In genomic region chr12:50764116-50764860, GRCh38 we compare ENCODE assay signal across 1 cellular context.
TF ChIP-seq lines count a peak whose summit lies in the region.

No MANE protein-coding gene starts in this region.

TF ChIP-seq in K562, 482 proteins besides CTCF, POLR2A, EP300 and RAD21 (continued from another document and continues in another):
- TF ChIP-seq ZNF431 (CRISPR knock-in tag; IDR thresholded peaks at IDR 0.05) (peak; percentile 30; the same call in 1 of the 2 replicates), ZNF324 (CRISPR knock-in tag; IDR thresholded peaks at IDR 0.05) (no peak), NCOA4 (IDR thresholded peaks at IDR 0.05; ENCODE audit: partially characterized antibody) (no peak), FOXM1 (IDR thresholded peaks at IDR 0.05; ENCODE audit: low read depth) (no peak), FOXM1 (CRISPR knock-in tag; IDR thresholded peaks at IDR 0.05; ENCODE audit: low read depth) (no peak), ZZZ3 (IDR thresholded peaks at IDR 0.05) (no peak), SOX6 (IDR thresholded peaks at IDR 0.05) (no peak), ETS2 (tag; IDR thresholded peaks at IDR 0.05; ENCODE audit: borderline replicate concordance, poor library complexity, severe bottlenecking) (no peak), POLR2AphosphoS2 (IDR thresholded peaks at IDR 0.05; ENCODE audit: low read length) (no peak), HINFP (tag; conservative IDR thresholded peaks at IDR 0.05; ENCODE audit: low read depth) (no peak), CHD1 (IDR thresholded peaks at IDR 0.05; ENCODE audit: low read length) (peak; percentile 25), AFF4 (CRISPR knock-in tag; IDR thresholded peaks at IDR 0.05) (0 out of 2 replicates have a peak, but pooled peaks have one; percentile 46), PHB (CRISPR knock-in tag; IDR thresholded peaks at IDR 0.05) (no peak), NBN (IDR thresholded peaks at IDR 0.05; ENCODE audit: low read depth) (no peak), HNRNPL (IDR thresholded peaks at IDR 0.05; ENCODE audit: low read depth, low read length) (peak; percentile 75; the same call in 1 of the 2 replicates), RBBP5 (IDR thresholded peaks at IDR 0.05; ENCODE audit: borderline replicate concordance, insufficient read depth, low read length, poor library complexity, severe bottlenecking) (peak; percentile 86), PML (IDR thresholded peaks at IDR 0.05; ENCODE audit: low read length) (0 out of 2 replicates have a peak, but pooled peaks have one; percentile 7), CXXC5 (CRISPR knock-in tag; IDR thresholded peaks at IDR 0.05) (peak; percentile 73), SMARCA4 (IDR thresholded peaks at IDR 0.05) (no peak), GMEB1 (CRISPR knock-in tag; IDR thresholded peaks at IDR 0.05) (peak; percentile 9; the same call in 1 of the 2 replicates), PRMT5 (CRISPR knock-in tag; IDR thresholded peaks at IDR 0.05) (no peak), RNF2 (IDR thresholded peaks at IDR 0.05) (0 out of 2 replicates have a peak, but pooled peaks have one; percentile 27), SAP30 (IDR thresholded peaks at IDR 0.05; ENCODE audit: borderline replicate concordance, insufficient read depth, low read depth, low read length, poor library complexity, severe bottlenecking) (no peak), TBL1XR1 (IDR thresholded peaks at IDR 0.05; ENCODE audit: low read length in 2 of 2) (no peak), RBFOX2 (IDR thresholded peaks at IDR 0.05; ENCODE audit: low read depth, low read length) (peak; percentile 88), ETV5 (CRISPR knock-in tag; IDR thresholded peaks at IDR 0.05; ENCODE audit: low read depth) (peak; percentile 80; the same call in 1 of the 2 replicates), TFAP4 (CRISPR knock-in tag; IDR thresholded peaks at IDR 0.05; ENCODE audit: borderline replicate concordance) (peak; percentile 51; the same call in 1 of the 2 replicates), GTF2E2 (tag; IDR thresholded peaks at IDR 0.05) (0 out of 2 replicates have a peak, but pooled peaks have one; percentile 65), U2AF1 (optimal IDR thresholded peaks at IDR 0.05; ENCODE audit: low read depth, low read length) (peak; percentile 66), NFIC (IDR thresholded peaks at IDR 0.05) (no peak), ZKSCAN8 (CRISPR knock-in tag; IDR thresholded peaks at IDR 0.05) (no peak), MITF (IDR thresholded peaks at IDR 0.05) (no peak), POLR2H (tag; IDR thresholded peaks at IDR 0.05; ENCODE audit: low read depth) (peak; percentile 81), ZBTB8A (IDR thresholded peaks at IDR 0.05; ENCODE audit: partially characterized antibody) (no peak), ZSCAN32 (CRISPR knock-in tag; IDR thresholded peaks at IDR 0.05) (no peak), KDM5B (IDR thresholded peaks at IDR 0.05; ENCODE audit: insufficient replicate concordance, low read depth, low read length) (peak; percentile 57), FUS (optimal IDR thresholded peaks at IDR 0.05; ENCODE audit: low read depth, low read length) (peak; percentile 52)
- TF ChIP-seq, protein P1, sequence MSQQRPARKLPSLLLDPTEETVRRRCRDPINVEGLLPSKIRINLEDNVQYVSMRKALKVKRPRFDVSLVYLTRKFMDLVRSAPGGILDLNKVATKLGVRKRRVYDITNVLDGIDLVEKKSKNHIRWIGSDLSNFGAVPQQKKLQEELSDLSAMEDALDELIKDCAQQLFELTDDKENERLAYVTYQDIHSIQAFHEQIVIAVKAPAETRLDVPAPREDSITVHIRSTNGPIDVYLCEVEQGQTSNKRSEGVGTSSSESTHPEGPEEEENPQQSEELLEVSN (IDR thresholded peaks at IDR 0.05; ENCODE audit: borderline replicate concordance in 1 of 2, extremely low read depth in 1 of 2, insufficient read depth in 1 of 2, insufficient read length in 1 of 2, low read depth in 1 of 2, low read length in 1 of 2, poor library complexity in 1 of 2, severe bottlenecking in 1 of 2): peak in 1 of 2 experiments; percentile 71
- TF ChIP-seq, protein P2, sequence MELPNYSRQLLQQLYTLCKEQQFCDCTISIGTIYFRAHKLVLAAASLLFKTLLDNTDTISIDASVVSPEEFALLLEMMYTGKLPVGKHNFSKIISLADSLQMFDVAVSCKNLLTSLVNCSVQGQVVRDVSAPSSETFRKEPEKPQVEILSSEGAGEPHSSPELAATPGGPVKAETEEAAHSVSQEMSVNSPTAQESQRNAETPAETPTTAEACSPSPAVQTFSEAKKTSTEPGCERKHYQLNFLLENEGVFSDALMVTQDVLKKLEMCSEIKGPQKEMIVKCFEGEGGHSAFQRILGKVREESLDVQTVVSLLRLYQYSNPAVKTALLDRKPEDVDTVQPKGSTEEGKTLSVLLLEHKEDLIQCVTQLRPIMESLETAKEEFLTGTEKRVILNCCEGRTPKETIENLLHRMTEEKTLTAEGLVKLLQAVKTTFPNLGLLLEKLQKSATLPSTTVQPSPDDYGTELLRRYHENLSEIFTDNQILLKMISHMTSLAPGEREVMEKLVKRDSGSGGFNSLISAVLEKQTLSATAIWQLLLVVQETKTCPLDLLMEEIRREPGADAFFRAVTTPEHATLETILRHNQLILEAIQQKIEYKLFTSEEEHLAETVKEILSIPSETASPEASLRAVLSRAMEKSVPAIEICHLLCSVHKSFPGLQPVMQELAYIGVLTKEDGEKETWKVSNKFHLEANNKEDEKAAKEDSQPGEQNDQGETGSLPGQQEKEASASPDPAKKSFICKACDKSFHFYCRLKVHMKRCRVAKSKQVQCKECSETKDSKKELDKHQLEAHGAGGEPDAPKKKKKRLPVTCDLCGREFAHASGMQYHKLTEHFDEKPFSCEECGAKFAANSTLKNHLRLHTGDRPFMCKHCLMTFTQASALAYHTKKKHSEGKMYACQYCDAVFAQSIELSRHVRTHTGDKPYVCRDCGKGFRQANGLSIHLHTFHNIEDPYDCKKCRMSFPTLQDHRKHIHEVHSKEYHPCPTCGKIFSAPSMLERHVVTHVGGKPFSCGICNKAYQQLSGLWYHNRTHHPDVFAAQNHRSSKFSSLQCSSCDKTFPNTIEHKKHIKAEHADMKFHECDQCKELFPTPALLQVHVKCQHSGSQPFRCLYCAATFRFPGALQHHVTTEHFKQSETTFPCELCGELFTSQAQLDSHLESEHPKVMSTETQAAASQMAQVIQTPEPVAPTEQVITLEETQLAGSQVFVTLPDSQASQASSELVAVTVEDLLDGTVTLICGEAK (IDR thresholded peaks at IDR 0.05): no peak
- TF ChIP-seq, protein P2 (CRISPR knock-in tag; IDR thresholded peaks at IDR 0.05): no peak
- TF ChIP-seq, protein P3, sequence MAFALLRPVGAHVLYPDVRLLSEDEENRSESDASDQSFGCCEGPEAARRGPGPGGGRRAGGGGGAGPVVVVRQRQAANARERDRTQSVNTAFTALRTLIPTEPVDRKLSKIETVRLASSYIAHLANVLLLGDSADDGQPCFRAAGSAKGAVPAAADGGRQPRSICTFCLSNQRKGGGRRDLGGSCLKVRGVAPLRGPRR (CRISPR knock-in tag; IDR thresholded peaks at IDR 0.05): no peak
